In the genomic region with DNA sequence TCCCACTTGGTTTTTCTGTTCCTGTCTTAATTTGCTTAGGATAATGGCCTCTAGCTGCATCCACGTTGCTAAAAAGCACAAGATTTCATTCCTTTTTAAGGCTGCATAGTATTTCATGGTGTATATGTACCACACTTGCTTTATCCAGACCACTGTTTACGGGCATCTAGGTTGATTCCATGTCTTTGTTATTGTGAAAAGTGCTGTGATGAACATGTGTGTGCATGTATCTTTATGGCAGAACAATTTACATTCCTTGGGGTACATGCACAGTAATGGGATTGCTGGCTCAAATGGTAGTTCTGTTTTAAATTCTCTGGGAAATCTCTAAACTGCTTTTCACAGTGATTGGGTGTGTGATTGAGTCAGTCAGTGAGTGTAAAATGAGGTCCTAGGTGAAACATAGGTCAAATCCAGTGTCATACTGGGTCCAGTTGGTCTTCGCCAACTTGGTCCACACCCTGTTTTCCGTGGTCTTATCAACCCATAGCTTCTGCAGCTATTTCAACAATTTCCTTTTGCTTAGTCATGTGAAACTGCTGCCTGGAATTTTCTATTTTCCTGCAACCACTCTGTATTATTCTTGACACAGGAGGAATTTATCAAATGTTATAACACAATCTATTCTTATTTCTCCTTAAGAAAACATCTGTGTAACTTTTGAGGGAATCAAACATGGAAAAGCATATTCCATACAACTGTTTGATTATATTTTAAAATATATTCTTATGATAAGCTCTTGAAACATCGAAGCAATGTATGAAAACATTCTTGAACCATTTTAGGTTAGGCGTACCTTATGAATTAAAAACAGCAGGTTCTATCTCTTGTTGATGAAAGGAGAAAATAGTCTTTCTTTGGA, we compare ENCODE assay signal across 18 cellular contexts.
A peak's percentile ranks its signal among the peaks of the same experiment; 100 is the strongest.
DNase-seq lines count a peak whose midpoint lies in the region; ATAC-seq, FAIRE-seq and TF ChIP-seq lines count a peak whose summit lies in the region.
"Had no signal": no experiment of that assay in that cellular context is flagged by ENCODE, and none has a peak within 500 bp of the region (broad histone marks: within the 10 kb centered on the region; RNA-seq: fewer than 3 reads in every experiment).

No MANE protein-coding gene starts in this region.

- no peak for FAIRE-seq in astrocyte (lab: Jason Lieb, UNC)
- FAIRE-seq: small intestine had no signal

- no peak for TF ChIP-seq CTCF in astrocyte (IDR thresholded peaks at IDR 0.05; ENCODE audit: insufficient read depth, low read depth, low read length)
- TF ChIP-seq CTCF in left ventricle myocardium inferior (IDR thresholded peaks at IDR 0.05; ENCODE audit: borderline replicate concordance) = no peak

- intact Hi-C loops in Right ventricle myocardium superior (cut with DNase I) (no loop called here), Right ventricle myocardium inferior (cut with DNase I) (no loop called here), left ventricle myocardium inferior (cut with micrococcal nuclease) (no loop called here), aorta (cut with DNase I) (no loop called here)

- no peaks in the 10 kb centered on the region for H3K27me3 Mint-ChIP-seq in astrocyte (ENCODE audit: low read depth, unreplicated experiment)
- no peaks in the 10 kb centered on the region for H3K27me3 Mint-ChIP-seq in T-helper 2 cell treated with Interferon-gamma antibody and Interleukin-4, amounts not matched to agents 5 μg/mL and 100 μg/mL, for 36 hours (ENCODE audit: low read depth)
- H3K27me3 Mint-ChIP-seq: dendritic cell treated with granulocyte-macrophage colony-stimulating factor and Interleukin-4, amounts not matched to agents 40 ng/mL and 50 ng/mL, for 4 days had no signal

- H3K9me3 ChIP-seq in astrocyte (ENCODE audit: insufficient read depth, low read depth, low read length) = no peaks in the 10 kb centered on the region
- no peaks in the 10 kb centered on the region for H3K9me3 ChIP-seq in left ventricle myocardium inferior (replicated peaks)
- H3K9me3 ChIP-seq in aorta (ENCODE audit: control insufficient read depth, low read length) = no peaks in the 10 kb centered on the region

- H3K4me3 ChIP-seq in astrocyte (ENCODE audit: insufficient read depth, low read depth, low read length) (no peak overlapping the region), left ventricle myocardium inferior (no peak overlapping the region), aorta (ENCODE audit: low read length in 2 of 2) (no peak overlapping the region)

- no peaks in the 10 kb centered on the region for H3K36me3 Mint-ChIP-seq in astrocyte (ENCODE audit: low read depth, unreplicated experiment)
- H3K36me3 Mint-ChIP-seq in T-helper 2 cell treated with Interferon-gamma antibody and Interleukin-4, amounts not matched to agents 5 μg/mL and 100 μg/mL, for 36 hours (ENCODE audit: low read depth) = no peaks in the 10 kb centered on the region
- H3K36me3 Mint-ChIP-seq: natural killer cell had no signal

- H3K9ac ChIP-seq in astrocyte (ENCODE audit: low read length) = peak overlapping the region; percentile 14

- H3K36me3 ChIP-seq in astrocyte (ENCODE audit: insufficient read depth, low read length) (no peaks in the 10 kb centered on the region), left ventricle myocardium inferior (no peaks in the 10 kb centered on the region), aorta (ENCODE audit: control insufficient read depth in 1 of 2, insufficient read depth in 2 of 2, low read length in 1 of 2) (no peaks in the 10 kb centered on the region)

- H3K27ac Mint-ChIP-seq in astrocyte (ENCODE audit: unreplicated experiment) = peak overlapping the region; percentile 78
- H3K27ac Mint-ChIP-seq in T-helper 2 cell treated with Interferon-gamma antibody and Interleukin-4, amounts not matched to agents 5 μg/mL and 100 μg/mL, for 36 hours = no peak overlapping the region
- H3K27ac Mint-ChIP-seq: activated naive CD4-positive, alpha-beta T cell treated with anti-CD3 and anti-CD28 coated beads for 36 hours; dendritic cell treated with granulocyte-macrophage colony-stimulating factor and Interleukin-4, amounts not matched to agents 40 ng/mL and 50 ng/mL, for 4 days; natural killer cell had no signal

- H3K4me1 Mint-ChIP-seq in astrocyte (ENCODE audit: low read depth, unreplicated experiment) = peaks cover 8% of the 10 kb centered on the region
- H3K4me1 Mint-ChIP-seq in T-helper 2 cell treated with Interferon-gamma antibody and Interleukin-4, amounts not matched to agents 5 μg/mL and 100 μg/mL, for 36 hours (ENCODE audit: low read depth) = no peaks in the 10 kb centered on the region
- H3K4me1 Mint-ChIP-seq: natural killer cell had no signal

- H3K27me3 ChIP-seq in astrocyte (ENCODE audit: insufficient read depth, low read length) = no peaks in the 10 kb centered on the region
- no peaks in the 10 kb centered on the region for H3K27me3 ChIP-seq in left ventricle myocardium inferior (ENCODE audit: low read depth)
- H3K27me3 ChIP-seq in aorta (ENCODE audit: control insufficient read depth in 1 of 2, insufficient read depth in 2 of 2, low read length in 1 of 2) = no peaks in the 10 kb centered on the region
- H3K27me3 ChIP-seq: foreskin keratinocyte had no signal

- H3K9me3 Mint-ChIP-seq in astrocyte (ENCODE audit: unreplicated experiment) = peaks cover 2% of the 10 kb centered on the region
- H3K9me3 Mint-ChIP-seq in T-helper 2 cell treated with Interferon-gamma antibody and Interleukin-4, amounts not matched to agents 5 μg/mL and 100 μg/mL, for 36 hours = no peaks in the 10 kb centered on the region
- H3K9me3 Mint-ChIP-seq: activated naive CD4-positive, alpha-beta T cell treated with anti-CD3 and anti-CD28 coated beads for 36 hours had no signal

- WGBS in aorta, 2 donors = 29 to 31% methylated on average over 6 of the region's 6 CpGs

- no peak overlapping the region for H2AFZ ChIP-seq in astrocyte (ENCODE audit: low read depth, low read length)

- DNase-seq in Right ventricle myocardium superior (no peak), Right ventricle myocardium inferior (ENCODE audit: missing footprints) (no peak), astrocyte (ENCODE audit: low read depth) (peak; percentile 95), left ventricle myocardium inferior (no peak), aorta (peak in 1 of 2 donors; percentile 64), NCI-H82 (lab: John Stamatoyannopoulos, UW) (no peak)
- DNase-seq in T-helper 2 cell treated with Interferon-gamma antibody and Interleukin-4, amounts not matched to agents 5 μg/mL and 100 μg/mL, for 36 hours (ENCODE audit: low spot score) = no peak
- DNase-seq in activated T-cell treated with anti-CD3 and anti-CD28 coated beads, Interleukin-2, amount 50 U/mL, for 48 hours = no peak
- DNase-seq: activated naive CD4-positive, alpha-beta T cell treated with anti-CD3 and anti-CD28 coated beads for 36 hours; Calu3; foreskin keratinocyte; natural killer cell; NCI-H1105; NCI-H524 treated with DMSO at 0.1 percent for 48 hours; RPMI8226; small intestine had no signal

- H4K20me1 ChIP-seq in astrocyte (ENCODE audit: insufficient read depth, low read length) = no peaks in the 10 kb centered on the region

- peak overlapping the region; percentile 34 for H3K27ac ChIP-seq in astrocyte (ENCODE audit: low read depth, low read length)
- H3K27ac ChIP-seq in left ventricle myocardium inferior (replicated peaks) = peak overlapping the region; percentile 77
- peak overlapping the region in 1 of 2 donors; percentile 34 for H3K27ac ChIP-seq in aorta (ENCODE audit: low read depth in 1 of 2, low read length in 2 of 2)
- H3K27ac ChIP-seq: 22Rv1, foreskin keratinocyte had no signal

- peak overlapping the region; percentile 1 for H3K4me2 ChIP-seq in astrocyte (ENCODE audit: low read length)

- H3K79me2 ChIP-seq in astrocyte (ENCODE audit: insufficient read depth, low read length) = no peaks in the 10 kb centered on the region

- peak; percentile 48 for ATAC-seq in Right ventricle myocardium superior (ENCODE audit: poor library complexity)
- ATAC-seq in Right ventricle myocardium inferior = no peak
- ATAC-seq in aorta (ENCODE audit: low FRiP score) = peak; percentile 67
- ATAC-seq: foreskin keratinocyte, natural killer cell had no signal

- no peak overlapping the region for H3K4me3 Mint-ChIP-seq in astrocyte (ENCODE audit: unreplicated experiment)
- H3K4me3 Mint-ChIP-seq in T-helper 2 cell treated with Interferon-gamma antibody and Interleukin-4, amounts not matched to agents 5 μg/mL and 100 μg/mL, for 36 hours = no peak overlapping the region
- H3K4me3 Mint-ChIP-seq: activated naive CD4-positive, alpha-beta T cell treated with anti-CD3 and anti-CD28 coated beads for 36 hours; dendritic cell treated with granulocyte-macrophage colony-stimulating factor and Interleukin-4, amounts not matched to agents 40 ng/mL and 50 ng/mL, for 4 days; natural killer cell had no signal

- H3K4me1 ChIP-seq in astrocyte (ENCODE audit: insufficient read depth, low read length) = peaks cover 5% of the 10 kb centered on the region
- peaks cover 43% of the 10 kb centered on the region for H3K4me1 ChIP-seq in left ventricle myocardium inferior
- H3K4me1 ChIP-seq in aorta (ENCODE audit: control insufficient read depth in 1 of 2, insufficient read depth in 2 of 2, low read length in 2 of 2) = peaks cover 3 to 6% of the 10 kb centered on the region in 2 donors
- H3K4me1 ChIP-seq: foreskin keratinocyte had no signal
